1 cellular context compared by ENCODE assay signal in the genomic region with DNA sequence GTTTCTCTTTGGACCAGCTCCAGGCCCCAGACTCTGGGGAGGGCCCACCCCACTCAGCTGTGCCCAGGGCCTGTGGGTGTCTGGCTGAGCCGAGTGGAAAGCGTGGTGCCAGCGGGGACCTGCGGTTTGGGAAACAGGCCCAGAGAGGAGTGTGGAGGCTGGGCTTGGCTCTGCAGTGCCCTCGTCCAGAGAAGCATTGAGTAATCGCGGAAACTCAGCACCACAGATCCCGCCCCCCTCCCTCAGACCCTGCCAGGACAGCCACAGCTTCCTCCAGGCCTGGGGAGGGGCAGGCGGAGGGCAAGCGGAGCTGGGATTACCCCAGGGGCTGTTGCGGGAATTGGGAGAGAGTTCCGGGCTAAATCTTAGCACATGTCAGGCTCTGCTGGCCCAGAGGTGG.
A peak's percentile ranks its signal among the peaks of the same experiment; 100 is the strongest.
TF ChIP-seq lines count a peak whose summit lies in the region.

No MANE protein-coding gene starts in this region.

TF ChIP-seq in endothelial cell of umbilical vein, 7 proteins besides CTCF, POLR2A, EP300 and RAD21:
- TF ChIP-seq MAX (IDR thresholded peaks at IDR 0.05; ENCODE audit: insufficient read depth, insufficient read length) = no peak
- TF ChIP-seq POLR2AphosphoS5 (IDR thresholded peaks at IDR 0.05; ENCODE audit: insufficient read depth, low read depth, low read length) = peak; percentile 45
- no peak for TF ChIP-seq MYC (IDR thresholded peaks at IDR 0.05; ENCODE audit: low read depth, low read length)
- no peak for TF ChIP-seq GATA2 (IDR thresholded peaks at IDR 0.05; ENCODE audit: insufficient read depth, insufficient read length, low read depth, low read length)
- no peak for TF ChIP-seq JUN (IDR thresholded peaks at IDR 0.05; ENCODE audit: borderline replicate concordance, insufficient read depth, insufficient read length, low read depth)
- no peak for TF ChIP-seq FOS (IDR thresholded peaks at IDR 0.05; ENCODE audit: borderline replicate concordance, insufficient read depth, low read length)
